In genomic region chr7:153476166-153476565, GRCh38 we compare ENCODE assay signal across 33 cellular contexts.
"Had no signal": no experiment of that assay in that cellular context is flagged by ENCODE, and none has a peak within 500 bp of the region (broad histone marks: within the 10 kb centered on the region; RNA-seq: fewer than 3 reads in every experiment).

No MANE protein-coding gene starts in this region.

- H3K9me3 ChIP-seq: adrenal gland had no signal

- H3K36me3 ChIP-seq: adrenal gland, brain microvascular endothelial cell, breast epithelium had no signal

- H3K4me3 ChIP-seq: adrenal gland, body of pancreas, breast epithelium had no signal

- H3K4me1 ChIP-seq: adrenal gland, body of pancreas, breast epithelium had no signal

- H3K27me3 ChIP-seq: adrenal gland, body of pancreas, brain microvascular endothelial cell, breast epithelium had no signal

- DNase-seq: activated B cell treated with CpG ODN at 0.5 μM for 24 hours; activated CD4-positive, alpha-beta memory T cell treated with anti-CD3 and anti-CD28 coated beads for 36 hours; activated CD4-positive, alpha-beta T cell treated with anti-CD3 and anti-CD28 coated beads for 4 hours; activated CD4-positive, alpha-beta T cell treated with anti-CD3 and anti-CD28 coated beads, Interleukin-2, amount 10 ng/mL, durations not matched to agents 24 days and 14 days; activated CD4-positive, alpha-beta T cell treated with anti-CD3 and anti-CD28 coated beads, Interleukin-2, amount 50 U/mL, for 1 hour; activated CD4-positive, alpha-beta T cell treated with anti-CD3 and anti-CD28 coated beads, Interleukin-2, amount 50 U/mL, for 4 hours; activated CD4-positive, CD25-positive, alpha-beta regulatory T cell treated with anti-CD3 and anti-CD28 coated beads, Interleukin-2, amount 50 U/mL, for 72 hours; activated CD8-positive, alpha-beta memory T cell treated with anti-CD3 and anti-CD28 coated beads, Interleukin-2, amount 50 U/mL, for 4 hours; activated CD8-positive, alpha-beta T cell treated with anti-CD3 and anti-CD28 coated beads for 36 hours; activated effector memory CD4-positive, alpha-beta T cell treated with anti-CD3 and anti-CD28 coated beads, Interleukin-2, amount 50 U/mL, for 16 hours; activated gamma-delta T cell treated with Interleukin-2 at 50 U/mL for 16 hours; activated naive CD4-positive, alpha-beta T cell; activated naive CD4-positive, alpha-beta T cell treated with anti-CD3 and anti-CD28 coated beads for 36 hours; activated naive CD4-positive, alpha-beta T cell treated with anti-CD3 and anti-CD28 coated beads, Interleukin-2, amount 50 U/mL, for 16 hours; activated naive CD8-positive, alpha-beta T cell treated with anti-CD3 and anti-CD28 coated beads for 36 hours; activated T-cell treated with anti-CD3 and anti-CD28 coated beads for 4 hours; activated T-cell treated with anti-CD3 and anti-CD28 coated beads, Interleukin-2, amount 50 U/mL, for 1 hour; activated T-cell treated with anti-CD3 and anti-CD28 coated beads, Interleukin-2, amount 50 U/mL, for 4 hours; activated T-cell treated with anti-CD3 and anti-CD28 coated beads, Interleukin-2, amount 50 U/mL, for 72 hours; adrenal gland; amniotic stem cell; aorta; body of pancreas; brain microvascular endothelial cell; central memory CD4-positive, alpha-beta T cell; cerebellar nuclear complex; T-helper 1 cell; T-helper 2 cell; T-helper 9 cell had no signal

- H3K27ac ChIP-seq: adrenal gland, body of pancreas, brain microvascular endothelial cell, breast epithelium, VCaP had no signal

- ATAC-seq: activated CD8-positive, alpha-beta T cell treated with anti-CD3 and anti-CD28 coated beads for 36 hours; activated naive CD4-positive, alpha-beta T cell treated with anti-CD3 and anti-CD28 coated beads, Interleukin-2, amount 50 U/mL, for 72 hours; activated T-cell treated with anti-CD3 and anti-CD28 coated beads, Interleukin-2, amount 50 U/mL, for 4 hours; activated T-cell treated with anti-CD3 and anti-CD28 coated beads, Interleukin-2, amount 50 U/mL, for 72 hours; activated T-helper 17 cell treated with anti-CD3 and anti-CD28 coated beads, Interleukin-2, amount 50 U/mL, for 72 hours; body of pancreas had no signal
